Comparison of ENCODE assay signal across 17 cellular contexts in genomic region chr18:58558514-58558913, GRCh38.
"Had no signal": no experiment of that assay in that cellular context is flagged by ENCODE, and none has a peak within 500 bp of the region (broad histone marks: within the 10 kb centered on the region; RNA-seq: fewer than 3 reads in every experiment).

No MANE protein-coding gene starts in this region.

- DNase-seq: activated CD4-positive, alpha-beta memory T cell treated with anti-CD3 and anti-CD28 coated beads for 36 hours; activated CD8-positive, alpha-beta memory T cell treated with anti-CD3 and anti-CD28 coated beads, Interleukin-2, amount 50 U/mL, for 4 hours; activated T-cell treated with anti-CD3 and anti-CD28 coated beads, Interleukin-2, amount 50 U/mL, for 72 hours; cortex of kidney; effector CD8-positive, alpha-beta T cell; mammary epithelial cell; natural killer cell; nucleus accumbens; stimulated activated CD4-positive, alpha-beta T cell treated with anti-CD3 and anti-CD28 coated beads, Interleukin-12 subunit alpha, Interleukin-12 subunit beta, amount 100 ng/mL, for 4 hours; stomach; T-helper 9 cell; uterus had no signal

- H3K9me3 ChIP-seq: ascending aorta, prostate gland, stomach, thoracic aorta, uterus had no signal

- ATAC-seq: activated T-cell treated with anti-CD3 and anti-CD28 coated beads, Interleukin-2, amount 50 U/mL, for 72 hours; natural killer cell; sciatic nerve had no signal

- H3K27ac ChIP-seq: ascending aorta, prostate gland, stomach, thoracic aorta, uterus had no signal

- H3K9me3 Mint-ChIP-seq: central memory CD8-positive, alpha-beta T cell; natural killer cell had no signal

- H3K27ac Mint-ChIP-seq: activated CD4-positive, alpha-beta memory T cell treated with anti-CD3 and anti-CD28 coated beads for 36 hours; activated T-cell treated with anti-CD3 and anti-CD28 coated beads, Interleukin-2, amount 50 U/mL, for 72 hours; natural killer cell had no signal

- H3K4me3 Mint-ChIP-seq: activated CD4-positive, alpha-beta memory T cell treated with anti-CD3 and anti-CD28 coated beads for 36 hours; central memory CD8-positive, alpha-beta T cell; natural killer cell had no signal

- H3K4me1 ChIP-seq: ascending aorta, prostate gland, uterus had no signal

- H3K4me3 ChIP-seq: ascending aorta, prostate gland, stomach, thoracic aorta, uterus had no signal

- H3K36me3 ChIP-seq: ascending aorta, prostate gland, stomach, thoracic aorta, uterus had no signal

- H3K27me3 Mint-ChIP-seq: activated CD4-positive, alpha-beta memory T cell treated with anti-CD3 and anti-CD28 coated beads for 36 hours; central memory CD8-positive, alpha-beta T cell had no signal

- H3K27me3 ChIP-seq: ascending aorta, stomach, uterus had no signal
